In the genomic region with DNA sequence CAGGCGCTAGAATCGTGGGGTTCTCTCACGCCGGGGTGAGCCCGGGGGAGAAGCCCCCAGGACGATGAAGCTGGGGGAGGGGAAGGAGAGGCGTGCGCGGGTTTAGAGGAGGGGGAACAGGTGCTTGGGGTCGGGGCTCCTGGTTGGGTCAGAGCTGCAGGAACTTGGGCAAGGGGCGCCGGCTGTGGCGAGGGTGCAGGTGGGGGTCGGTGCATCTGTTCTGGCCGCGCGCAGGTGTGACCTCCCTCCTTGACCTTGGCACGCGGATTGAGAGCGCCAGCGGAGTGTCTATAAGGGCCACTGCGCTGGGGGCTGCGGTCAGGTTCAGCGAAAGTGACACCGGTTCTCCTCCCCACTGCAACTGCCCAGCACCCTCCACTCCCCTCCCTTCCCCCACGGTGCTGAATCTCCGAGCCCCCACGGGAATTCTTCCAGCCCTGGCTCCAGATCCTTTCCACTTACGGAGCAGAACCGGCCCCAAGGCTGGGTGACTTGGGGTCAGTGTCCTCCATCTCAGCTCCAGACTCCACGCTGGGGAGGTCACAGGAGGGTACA, we compare ENCODE assay signal across 7 cellular contexts. TPM values are rescaled to one million over a fixed set of nuclear protein-coding genes. Genes with fewer than 3 reads are reported as not detected.
A peak's percentile ranks its signal among the peaks of the same experiment; 100 is the strongest.
DNase-seq lines count a peak whose midpoint lies in the region; ATAC-seq, FAIRE-seq and TF ChIP-seq lines count a peak whose summit lies in the region.

No MANE protein-coding gene starts in this region.

- peak overlapping the region; percentile 96 for H3K4me2 ChIP-seq in OCI-LY7 (ENCODE audit: low read length)

- H3K9me3 ChIP-seq in OCI-LY7 (ENCODE audit: low read length) = no peaks in the 10 kb centered on the region
- H3K9me3 ChIP-seq in right lobe of liver = no peaks in the 10 kb centered on the region
- no peaks in the 10 kb centered on the region for H3K9me3 ChIP-seq in stomach smooth muscle (ENCODE audit: control insufficient read depth in 2 of 2, low read length in 2 of 2)

- ATAC-seq in right lobe of liver (no peak), GM19395 (IDR thresholded peaks at IDR 0.05; ENCODE audit: unreplicated experiment) (no peak)

- no peaks in the 10 kb centered on the region for H3K9me3 Mint-ChIP-seq in chondrocyte (ENCODE audit: low read depth)

- H3K36me3 ChIP-seq in OCI-LY7 (ENCODE audit: insufficient read depth, low read length) = peaks cover 34% of the 10 kb centered on the region
- H3K36me3 ChIP-seq in right lobe of liver = peaks cover 0 to 20% (median 6%) of the 10 kb centered on the region in 4 donors
- peaks cover 8 to 14% of the 10 kb centered on the region in 2 donors for H3K36me3 ChIP-seq in stomach smooth muscle (ENCODE audit: control insufficient read depth in 2 of 2, insufficient read depth in 2 of 2, low read length in 2 of 2)

- H4K20me1 ChIP-seq in OCI-LY7 (ENCODE audit: insufficient read depth, low read length) = peaks cover 21% of the 10 kb centered on the region

- H3K27ac ChIP-seq in OCI-LY7 (ENCODE audit: low read depth, low read length, poor library complexity, severe bottlenecking) = peak overlapping the region; percentile 83
- H3K27ac ChIP-seq in right lobe of liver = no peak overlapping the region
- H3K27ac ChIP-seq in stomach smooth muscle (ENCODE audit: low read length) = peak overlapping the region; percentile 41

- DNase-seq in GM19239 (ENCODE audit: insufficient read length, low spot score) = peak; percentile 22
- DNase-seq in OCI-LY7 (ENCODE audit: low spot score) = peak; percentile 70
- DNase-seq in chondrocyte (ENCODE audit: low spot score) = peak; percentile 88
- peak; percentile 38 to 66 (median 59) for DNase-seq in right lobe of liver
- DNase-seq in 8988T = no peak

- H3K9ac ChIP-seq in stomach smooth muscle (ENCODE audit: low read length in 2 of 2) = peak overlapping the region; percentile 48 to 51

- no peak for TF ChIP-seq POLR2A in right lobe of liver (IDR thresholded peaks at IDR 0.05)

- WGBS in right lobe of liver (ENCODE audit: insufficient coverage, low coverage, low lambda C conversion rate, missing lambda C conversion rate) = 0% methylated on average over 9 of the region's 31 CpGs

- no peak overlapping the region for H3K27ac Mint-ChIP-seq in chondrocyte (ENCODE audit: unreplicated experiment)

- no peaks in the 10 kb centered on the region for H3K9me2 ChIP-seq in OCI-LY7 (ENCODE audit: insufficient read depth, low read length)

- peaks cover 9% of the 10 kb centered on the region for H3K36me3 Mint-ChIP-seq in chondrocyte (ENCODE audit: low read depth)

- peak overlapping the region; percentile 73 for H3K4me3 Mint-ChIP-seq in chondrocyte (ENCODE audit: unreplicated experiment)

- CTCF ChIA-PET in OCI-LY7 (lab: Charles Lee; ENCODE audit: unreplicated experiment) = no interaction called here

- peaks cover 44% of the 10 kb centered on the region for H3K79me2 ChIP-seq in OCI-LY7 (ENCODE audit: insufficient read depth, low read depth, low read length)

- FAIRE-seq in GM19239 (lab: Jason Lieb, UNC) = peak; percentile 57

- peak overlapping the region; percentile 52; the same call in 1 of the 2 replicates for H2AFZ ChIP-seq in OCI-LY7 (ENCODE audit: low read length)

- intact Hi-C loops in OCI-LY7 (cut with micrococcal nuclease; ENCODE audit: unreplicated experiment) (loop anchor here (1.0 to 5.0 kb wide), 3 partner anchors 33 to 75 kb away; partner anchors contain the start of gene MED26), right lobe of liver (cut with DNase I) (no loop called here)

- peaks cover 29% of the 10 kb centered on the region for H3K4me1 ChIP-seq in OCI-LY7 (ENCODE audit: insufficient read depth, low read length, poor library complexity, severe bottlenecking)
- H3K4me1 ChIP-seq in right lobe of liver = peaks cover 0 to 18% (median 3%) of the 10 kb centered on the region in 4 donors
- H3K4me1 ChIP-seq in stomach smooth muscle (ENCODE audit: control insufficient read depth, insufficient read depth, low read length) = peaks cover 37% of the 10 kb centered on the region

- no peaks in the 10 kb centered on the region for H3K27me3 ChIP-seq in right lobe of liver
- no peaks in the 10 kb centered on the region for H3K27me3 ChIP-seq in stomach smooth muscle (ENCODE audit: control insufficient read depth in 1 of 2, insufficient read depth in 2 of 2, low read length in 2 of 2)

- POLR2A ChIA-PET in OCI-LY7 (lab: Charles Lee) = interaction anchor here (0.6 to 0.8 kb wide), 9 partner anchors 23 to 1711 kb away, joined by 3 to 7 read pairs (median 4); no protein-coding TSS in a partner anchor

- H3K27me3 Mint-ChIP-seq in chondrocyte (ENCODE audit: low read depth) = no peaks in the 10 kb centered on the region

- H3K4me1 Mint-ChIP-seq in chondrocyte (ENCODE audit: low read depth) = peaks cover 32% of the 10 kb centered on the region

- no peak for TF ChIP-seq CTCF in OCI-LY7 (conservative IDR thresholded peaks at IDR 0.05; ENCODE audit: low read length)
- no peak for TF ChIP-seq CTCF in chondrocyte (IDR thresholded peaks at IDR 0.05)
- no peak for TF ChIP-seq CTCF in right lobe of liver (IDR thresholded peaks at IDR 0.05)

- no TSS peak for BruUV-seq in OCI-LY7 (replicated peaks; lab: Mats Ljungman, UMichigan)

- peak overlapping the region; percentile 96 for H3K4me3 ChIP-seq in OCI-LY7 (ENCODE audit: low read depth, low read length, poor library complexity, severe bottlenecking)
- H3K4me3 ChIP-seq in right lobe of liver = peak overlapping the region; percentile 70 to 98 (median 88)
- peak overlapping the region; percentile 99 for H3K4me3 ChIP-seq in stomach smooth muscle (ENCODE audit: low read length in 2 of 2)

RNA-seq across cellular contexts. Expression of gene TMEM38A, which starts 0.6 kb away (rescaled TPM):
- total RNA-seq in OCI-LY7 (2014; rRNA removed; shearing (Covaris generic)) = 10.3 and 20.4 TPM in 2 replicates
- total RNA-seq in OCI-LY7 (2022) = 18.1 and 23.6 TPM in 2 replicates
- total RNA-seq in chondrocyte = 3.1 to 3.7 TPM (median 3.7 TPM) in 3 replicates
- total RNA-seq in right lobe of liver = 1 to 10 TPM; 2.7 to 8.3 (median 5.3) TPM

RNA-seq across cellular contexts. Expression of gene SMIM7, which starts 1.6 kb away (rescaled TPM):
- 75.5 and 87.0 TPM in 2 replicates for total RNA-seq in OCI-LY7 (2014; rRNA removed; shearing (Covaris generic))
- total RNA-seq in OCI-LY7 (2022) (96.3 and 104 TPM in 2 replicates), chondrocyte (42.5 to 52.0 TPM (median 47.7 TPM) in 3 replicates), right lobe of liver (10 to 100 TPM; 34.7 to 76.5 (median 41.2) TPM)

RNA-seq across cellular contexts. Expression of gene MED26, which starts 33.6 kb away (rescaled TPM):
- total RNA-seq in OCI-LY7 (2014; rRNA removed; shearing (Covaris generic)) = 17.2 and 19.4 TPM in 2 replicates
- total RNA-seq in OCI-LY7 (2022) (26.8 and 27.1 TPM in 2 replicates), chondrocyte (8.7 to 10.6 TPM (median 8.8 TPM) in 3 replicates), right lobe of liver (1 to 10 TPM; 3.4 to 5.4 (median 4.4) TPM)

RNA-seq across cellular contexts. Expression of gene NWD1, which starts 58.1 kb away (rescaled TPM):
- 0.05 and 0.09 TPM in 2 replicates for total RNA-seq in OCI-LY7 (2014; rRNA removed; shearing (Covaris generic))
- 0.37 and 0.49 TPM in 2 replicates for total RNA-seq in OCI-LY7 (2022)
- total RNA-seq in chondrocyte = not detected in 3 replicates
- total RNA-seq in right lobe of liver = under 1 TPM in 1 of 6 experiments, not detected in 5; 0.09 TPM

Comparison
In these comparisons a context has a peak if more than half of its experiments do, and no peak if none do; other contexts are left out.
1. H3K27ac ChIP-seq: peak in OCI-LY7 (single experiment) and stomach smooth muscle (single experiment); none in right lobe of liver (0 of 3).
2. Peak in every context shown above with its lines, with median percentiles within 50 percentile points of each other: H3K4me3 ChIP-seq.